29 cellular contexts compared by ENCODE assay signal in genomic region chr2:230964136-230964730, GRCh38. TPM values are rescaled to one million over a fixed set of nuclear protein-coding genes. Genes with fewer than 3 reads are reported as not detected.
"Had no signal": no experiment of that assay in that cellular context is flagged by ENCODE, and none has a peak within 500 bp of the region (broad histone marks: within the 10 kb centered on the region; RNA-seq: fewer than 3 reads in every experiment).

No MANE protein-coding gene starts in this region.

- H3K27me3 Mint-ChIP-seq: activated naive CD8-positive, alpha-beta T cell treated with anti-CD3 and anti-CD28 coated beads, Interleukin-2, amount 10 ng/mL, durations not matched to agents 7 days and 5 days had no signal

- H3K27me3 ChIP-seq: brain microvascular endothelial cell had no signal

- H3K9me3 Mint-ChIP-seq: activated CD4-positive, alpha-beta T cell treated with anti-CD3 and anti-CD28 coated beads, Interleukin-2, amount 10 ng/mL, durations not matched to agents 7 days and 5 days; activated naive CD4-positive, alpha-beta T cell treated with anti-CD3 and anti-CD28 coated beads, Interleukin-2, amount 10 ng/mL, durations not matched to agents 7 days and 5 days; central memory CD8-positive, alpha-beta T cell; effector memory CD8-positive, alpha-beta T cell had no signal

- H3K4me3 Mint-ChIP-seq: activated CD4-positive, alpha-beta memory T cell treated with anti-CD3 and anti-CD28 coated beads, Interleukin-2, amount 10 ng/mL, durations not matched to agents 7 days and 5 days; activated CD4-positive, alpha-beta T cell treated with anti-CD3 and anti-CD28 coated beads, Interleukin-2, amount 10 ng/mL, durations not matched to agents 7 days and 5 days; activated naive CD4-positive, alpha-beta T cell treated with anti-CD3 and anti-CD28 coated beads, Interleukin-2, amount 10 ng/mL, durations not matched to agents 7 days and 5 days; activated naive CD8-positive, alpha-beta T cell treated with anti-CD3 and anti-CD28 coated beads, Interleukin-2, amount 10 ng/mL, durations not matched to agents 7 days and 5 days; activated T-cell treated with anti-CD3 and anti-CD28 coated beads, Interleukin-2, amount 50 U/mL, for 24 hours; activated T-cell treated with anti-CD3 and anti-CD28 coated beads, Interleukin-2, amount 50 U/mL, for 72 hours; central memory CD8-positive, alpha-beta T cell; effector memory CD8-positive, alpha-beta T cell had no signal

- DNase-seq: activated CD4-positive, alpha-beta memory T cell treated with anti-CD3 and anti-CD28 coated beads, Interleukin-2, amount 10 ng/mL, durations not matched to agents 7 days and 5 days; activated CD4-positive, alpha-beta T cell treated with anti-CD3 and anti-CD28 coated beads for 1 hour; activated CD4-positive, alpha-beta T cell treated with anti-CD3 and anti-CD28 coated beads for 4 hours; activated CD4-positive, alpha-beta T cell treated with anti-CD3 and anti-CD28 coated beads, Interleukin-2, amount 10 ng/mL, durations not matched to agents 7 days and 5 days; activated CD4-positive, alpha-beta T cell treated with anti-CD3 and anti-CD28 coated beads, Interleukin-2, amount 50 U/mL, for 4 hours; activated gamma-delta T cell; activated naive CD4-positive, alpha-beta T cell; activated naive CD4-positive, alpha-beta T cell treated with anti-CD3 and anti-CD28 coated beads, Interleukin-2, amount 10 ng/mL, durations not matched to agents 7 days and 5 days; activated naive CD8-positive, alpha-beta T cell treated with anti-CD3 and anti-CD28 coated beads, Interleukin-2, amount 10 ng/mL, durations not matched to agents 7 days and 5 days; activated T-cell treated with anti-CD3 and anti-CD28 coated beads, Interleukin-2, amount 50 U/mL, for 24 hours; activated T-cell treated with anti-CD3 and anti-CD28 coated beads, Interleukin-2, amount 50 U/mL, for 72 hours; brain microvascular endothelial cell; cortex of kidney; dermis blood vessel endothelial cell; effector CD4-positive, alpha-beta T cell; effector memory CD8-positive, alpha-beta T cell; erythroblast; foreskin keratinocyte; gastrocnemius medialis; glutamatergic neuron; T-helper 2 cell had no signal

- H3K4me1 ChIP-seq: esophagus muscularis mucosa, foreskin keratinocyte, gastrocnemius medialis had no signal

- H3K27ac Mint-ChIP-seq: activated CD4-positive, alpha-beta memory T cell treated with anti-CD3 and anti-CD28 coated beads, Interleukin-2, amount 10 ng/mL, durations not matched to agents 7 days and 5 days; activated CD4-positive, alpha-beta T cell treated with anti-CD3 and anti-CD28 coated beads, Interleukin-2, amount 10 ng/mL, durations not matched to agents 7 days and 5 days; activated naive CD4-positive, alpha-beta T cell treated with anti-CD3 and anti-CD28 coated beads, Interleukin-2, amount 10 ng/mL, durations not matched to agents 7 days and 5 days; activated naive CD4-positive, alpha-beta T cell treated with anti-CD3 and anti-CD28 coated beads, Interleukin-2, amount 50 U/mL, for 72 hours; activated naive CD8-positive, alpha-beta T cell treated with anti-CD3 and anti-CD28 coated beads, Interleukin-2, amount 10 ng/mL, durations not matched to agents 7 days and 5 days; activated T-cell treated with anti-CD3 and anti-CD28 coated beads, Interleukin-2, amount 50 U/mL, for 24 hours; activated T-cell treated with anti-CD3 and anti-CD28 coated beads, Interleukin-2, amount 50 U/mL, for 72 hours; effector memory CD8-positive, alpha-beta T cell had no signal

- ATAC-seq: activated naive CD4-positive, alpha-beta T cell treated with anti-CD3 and anti-CD28 coated beads, Interleukin-2, amount 50 U/mL, for 72 hours; activated T-cell treated with anti-CD3 and anti-CD28 coated beads, Interleukin-2, amount 50 U/mL, for 72 hours; effector memory CD8-positive, alpha-beta T cell; foreskin keratinocyte; gastrocnemius medialis had no signal

- H3K4me3 ChIP-seq: esophagus muscularis mucosa, gastrocnemius medialis had no signal

- H3K36me3 Mint-ChIP-seq: activated naive CD4-positive, alpha-beta T cell treated with anti-CD3 and anti-CD28 coated beads, Interleukin-2, amount 10 ng/mL, durations not matched to agents 7 days and 5 days; activated naive CD8-positive, alpha-beta T cell treated with anti-CD3 and anti-CD28 coated beads, Interleukin-2, amount 10 ng/mL, durations not matched to agents 7 days and 5 days had no signal

- H3K36me3 ChIP-seq: brain microvascular endothelial cell, esophagus muscularis mucosa, gastrocnemius medialis had no signal

- H3K9me3 ChIP-seq: esophagus muscularis mucosa, gastrocnemius medialis had no signal

- H3K27ac ChIP-seq: brain microvascular endothelial cell, esophagus muscularis mucosa, foreskin keratinocyte, gastrocnemius medialis had no signal

RNA-seq across cellular contexts. Expression of gene SPATA3, which starts 31.7 kb away (rescaled TPM):
- total RNA-seq: activated naive CD8-positive, alpha-beta T cell treated with anti-CD3 and anti-CD28 coated beads, Interleukin-2, amount 10 ng/mL, durations not matched to agents 7 days and 5 days; astrocyte; bronchial epithelial cell; cardiac septum; cerebellum; dermis blood vessel endothelial cell; esophagus muscularis mucosa; foreskin keratinocyte; gastrocnemius medialis; T-helper 1 cell treated with Interleukin-12 subunit alpha and Interleukin-12 subunit beta and Interleukin-4 antibody, amounts not matched to agents 30 ng/mL and 1 ng/mL, for 36 hours had no signal

RNA-seq across cellular contexts. Expression of gene GPR55, which starts 39.2 kb away (rescaled TPM):
- total RNA-seq: astrocyte, bronchial epithelial cell, cardiac septum, cerebellum, dermis blood vessel endothelial cell, foreskin keratinocyte, gastrocnemius medialis had no signal
